Comparison of ENCODE assay signal across 1 cellular context in genomic region chr11:6413791-6414231, GRCh38.
TF ChIP-seq lines count a peak whose summit lies in the region.

No MANE protein-coding gene starts in this region.

TF ChIP-seq in HepG2, 621 proteins besides CTCF, POLR2A, EP300 and RAD21:
- TF ChIP-seq GATAD2A (CRISPR knock-in tag; IDR thresholded peaks at IDR 0.05): no peak
- TF ChIP-seq SYNCRIP (IDR thresholded peaks at IDR 0.05; ENCODE audit: insufficient read depth, low read depth, low read length): no peak
- TF ChIP-seq ZNF644 (CRISPR knock-in tag; IDR thresholded peaks at IDR 0.05; ENCODE audit: low read depth): no peak
- no peak for TF ChIP-seq NCOA1 (CRISPR knock-in tag; IDR thresholded peaks at IDR 0.05)
- no peak for TF ChIP-seq NFIC (IDR thresholded peaks at IDR 0.05; ENCODE audit: low read length)
